ENCODE assay signal across 26 cellular contexts in the genomic region with DNA sequence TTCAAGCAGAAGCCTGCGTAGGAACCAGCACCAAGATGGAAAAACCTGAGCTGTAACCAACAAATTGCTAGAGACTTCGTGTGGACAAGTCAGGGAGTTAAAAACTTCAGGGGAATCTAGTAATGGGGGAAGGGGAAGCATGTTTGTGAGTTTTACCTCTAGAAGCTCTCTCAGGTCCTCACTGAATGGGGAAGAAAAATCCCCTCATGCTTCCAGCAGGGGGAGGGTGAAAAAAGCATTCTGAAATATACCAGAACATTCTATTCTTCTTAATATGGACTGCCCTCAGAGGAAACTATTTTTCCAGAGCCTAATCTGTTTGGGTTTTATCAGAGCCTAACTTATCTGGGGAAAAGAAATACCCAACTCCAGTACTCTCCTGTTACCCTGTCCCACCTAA.
DNase-seq lines count a peak whose midpoint lies in the region; ATAC-seq and TF ChIP-seq lines count a peak whose summit lies in the region.
"Had no signal": no experiment of that assay in that cellular context is flagged by ENCODE, and none has a peak within 500 bp of the region (broad histone marks: within the 10 kb centered on the region; RNA-seq: fewer than 3 reads in every experiment).

No MANE protein-coding gene starts in this region.

- peaks cover 0 to 1% of the 10 kb centered on the region in 2 donors for H3K9me3 Mint-ChIP-seq in stimulated activated naive B cell treated with anti-CD40 and anti-IgM and Interleukin-4, amounts not matched to agents 10 μg/mL and 1 μg/mL and 100 μg/mL, for 72 hours
- H3K9me3 Mint-ChIP-seq: activated naive CD4-positive, alpha-beta T cell treated with anti-CD3 and anti-CD28 coated beads, Interleukin-2, amount 10 ng/mL, durations not matched to agents 7 days and 5 days; CD8-positive, alpha-beta T cell; natural killer cell treated with Interleukin-12 subunit alpha and Interleukin-12 subunit beta and Interleukin-15 and Interleukin-18, amount 100 ng/mL, for 72 hours had no signal

- no peak for DNase-seq in DND-41
- no peak for DNase-seq in adipocyte (ENCODE audit: low read depth)
- no peak for DNase-seq in fibroblast of pulmonary artery (ENCODE audit: low read depth)
- DNase-seq in stimulated activated naive B cell treated with anti-CD40 and anti-IgM and Interleukin-4, amounts not matched to agents 10 μg/mL and 1 μg/mL and 100 μg/mL, for 72 hours = no peak
- no peak for DNase-seq in NCI-H2196 treated with DMSO at 0.1 percent for 48 hours (lab: John Stamatoyannopoulos, UW; ENCODE audit: unreplicated experiment)
- DNase-seq in NCI-H2107 treated with DMSO at 0.1 percent for 48 hours (lab: John Stamatoyannopoulos, UW; ENCODE audit: unreplicated experiment) = no peak
- no peak for DNase-seq in WERI-Rb-1
- DNase-seq: activated naive CD4-positive, alpha-beta T cell treated with anti-CD3 and anti-CD28 coated beads, Interleukin-2, amount 10 ng/mL, durations not matched to agents 7 days and 5 days; activated T-cell treated with anti-CD3 and anti-CD28 coated beads, Interleukin-2, amount 50 U/mL, for 48 hours; anterior cingulate cortex; caudate nucleus; CD8-positive, alpha-beta T cell; dorsolateral prefrontal cortex; gastrocnemius medialis; islet precursor cell; NCI-H1417; NCI-H2107; PC-9; posterior cingulate gyrus; SHP77 treated with DMSO at 0.1 percent for 48 hours; sigmoid colon; stimulated activated CD4-positive, alpha-beta T cell treated with anti-CD3 and anti-CD28 coated beads, Interleukin-15, amount 100 ng/mL, for 24 hours; transverse colon had no signal

- H3K27ac ChIP-seq in DND-41 (ENCODE audit: low read length) = no peak overlapping the region
- peak overlapping the region; percentile 57 for H3K27ac ChIP-seq in parathyroid adenoma
- H3K27ac ChIP-seq in WERI-Rb-1 = no peak overlapping the region
- H3K27ac ChIP-seq: dorsolateral prefrontal cortex, gastrocnemius medialis, PC-9, sigmoid colon had no signal

- no peaks in the 10 kb centered on the region for H3K4me1 Mint-ChIP-seq in stimulated activated naive B cell treated with anti-CD40 and anti-IgM and Interleukin-4, amounts not matched to agents 10 μg/mL and 1 μg/mL and 100 μg/mL, for 72 hours
- H3K4me1 Mint-ChIP-seq: activated naive CD4-positive, alpha-beta T cell treated with anti-CD3 and anti-CD28 coated beads, Interleukin-2, amount 10 ng/mL, durations not matched to agents 7 days and 5 days had no signal

- no peak overlapping the region for H3K4me3 ChIP-seq in DND-41 (ENCODE audit: low read depth in 1 of 2, low read length in 2 of 2)
- H3K4me3 ChIP-seq in adipocyte (ENCODE audit: low read length) = peak overlapping the region; percentile 48
- no peak overlapping the region for H3K4me3 ChIP-seq in fibroblast of pulmonary artery (replicated peaks; ENCODE audit: low read depth, low read length)
- no peak overlapping the region for H3K4me3 ChIP-seq in parathyroid adenoma (ENCODE audit: low read depth, low read length)
- H3K4me3 ChIP-seq in WERI-Rb-1 (ENCODE audit: low read depth, low read length) = no peak overlapping the region
- H3K4me3 ChIP-seq: dorsolateral prefrontal cortex, gastrocnemius medialis, PC-9, sigmoid colon, transverse colon had no signal

- H3K4me2 ChIP-seq in DND-41 (ENCODE audit: insufficient read depth, low read length) (no peak overlapping the region), parathyroid adenoma (ENCODE audit: low read length) (no peak overlapping the region)
- H3K4me2 ChIP-seq: PC-9 had no signal

- H3K4me1 ChIP-seq in DND-41 (ENCODE audit: insufficient read depth, low read length) = no peaks in the 10 kb centered on the region
- peaks cover 45% of the 10 kb centered on the region for H3K4me1 ChIP-seq in adipocyte (ENCODE audit: control insufficient read depth, insufficient read depth, low read length)
- H3K4me1 ChIP-seq in parathyroid adenoma = peaks cover 16% of the 10 kb centered on the region

- no peak overlapping the region for H2AFZ ChIP-seq in DND-41 (ENCODE audit: low read depth, low read length)
- no peak overlapping the region for H2AFZ ChIP-seq in parathyroid adenoma
- H2AFZ ChIP-seq: PC-9 had no signal

- no peaks in the 10 kb centered on the region for H3K36me3 Mint-ChIP-seq in stimulated activated naive B cell treated with anti-CD40 and anti-IgM and Interleukin-4, amounts not matched to agents 10 μg/mL and 1 μg/mL and 100 μg/mL, for 72 hours
- H3K36me3 Mint-ChIP-seq: activated naive CD4-positive, alpha-beta T cell treated with anti-CD3 and anti-CD28 coated beads, Interleukin-2, amount 10 ng/mL, durations not matched to agents 7 days and 5 days; CD8-positive, alpha-beta T cell; natural killer cell treated with Interleukin-12 subunit alpha and Interleukin-12 subunit beta and Interleukin-15 and Interleukin-18, amount 100 ng/mL, for 72 hours had no signal

- no peaks in the 10 kb centered on the region for H3K27me3 ChIP-seq in DND-41 (ENCODE audit: insufficient read depth, low read length, poor library complexity)
- H3K27me3 ChIP-seq in adipocyte (replicated peaks; ENCODE audit: control insufficient read depth, insufficient read depth, low read length) = no peaks in the 10 kb centered on the region
- H3K27me3 ChIP-seq in parathyroid adenoma (ENCODE audit: control insufficient read depth, insufficient read depth, low read length) = no peaks in the 10 kb centered on the region
- no peaks in the 10 kb centered on the region for H3K27me3 ChIP-seq in WERI-Rb-1 (ENCODE audit: insufficient read depth, low read depth, severe bottlenecking)
- H3K27me3 ChIP-seq: gastrocnemius medialis, sigmoid colon, transverse colon had no signal

- H3K9me3 ChIP-seq in DND-41 (ENCODE audit: insufficient read depth, low read length, severe bottlenecking) (no peaks in the 10 kb centered on the region), adipocyte (ENCODE audit: control insufficient read depth, low read length) (no peaks in the 10 kb centered on the region), parathyroid adenoma (ENCODE audit: control insufficient read depth, low read length) (no peaks in the 10 kb centered on the region), WERI-Rb-1 (ENCODE audit: severe bottlenecking) (no peaks in the 10 kb centered on the region)
- H3K9me3 ChIP-seq: gastrocnemius medialis, sigmoid colon, transverse colon had no signal

- no peak for ATAC-seq in DND-41 (ENCODE audit: insufficient read depth, low read depth)
- no peak for ATAC-seq in stimulated activated naive B cell treated with anti-CD40 and anti-IgM and Interleukin-4, amounts not matched to agents 10 μg/mL and 1 μg/mL and 100 μg/mL, for 72 hours (replicated peaks)
- ATAC-seq: CD8-positive, alpha-beta T cell; gastrocnemius medialis; HCT116; natural killer cell treated with Interleukin-12 subunit alpha and Interleukin-12 subunit beta and Interleukin-15 and Interleukin-18, amount 100 ng/mL, for 72 hours had no signal

- peaks cover 42 to 62% of the 10 kb centered on the region in 2 donors for H3K27me3 Mint-ChIP-seq in stimulated activated naive B cell treated with anti-CD40 and anti-IgM and Interleukin-4, amounts not matched to agents 10 μg/mL and 1 μg/mL and 100 μg/mL, for 72 hours

- H4K20me1 ChIP-seq in DND-41 (ENCODE audit: insufficient read depth, low read length) = no peaks in the 10 kb centered on the region

- H3K27ac Mint-ChIP-seq in stimulated activated naive B cell treated with anti-CD40 and anti-IgM and Interleukin-4, amounts not matched to agents 10 μg/mL and 1 μg/mL and 100 μg/mL, for 72 hours = no peak overlapping the region
- H3K27ac Mint-ChIP-seq: activated naive CD4-positive, alpha-beta T cell treated with anti-CD3 and anti-CD28 coated beads, Interleukin-2, amount 10 ng/mL, durations not matched to agents 7 days and 5 days; CD8-positive, alpha-beta T cell; natural killer cell treated with Interleukin-12 subunit alpha and Interleukin-12 subunit beta and Interleukin-15 and Interleukin-18, amount 100 ng/mL, for 72 hours had no signal

- TF ChIP-seq CTCF in DND-41 (IDR thresholded peaks at IDR 0.05; ENCODE audit: borderline replicate concordance, extremely low read depth, low read length, poor library complexity, severe bottlenecking) = peak; percentile 2
- peak; percentile 24 for TF ChIP-seq CTCF in fibroblast of pulmonary artery (IDR thresholded peaks at IDR 0.05; ENCODE audit: low read length, missing control alignments)
- TF ChIP-seq CTCF in parathyroid adenoma (IDR thresholded peaks at IDR 0.05) = no peak
- no peak for TF ChIP-seq CTCF in WERI-Rb-1 (IDR thresholded peaks at IDR 0.05; ENCODE audit: low read depth, low read length)

- H3K9ac ChIP-seq in DND-41 (ENCODE audit: low read depth, low read length) = no peak overlapping the region
- H3K9ac ChIP-seq in adipocyte (ENCODE audit: low read length) = no peak overlapping the region
- H3K9ac ChIP-seq in parathyroid adenoma = no peak overlapping the region

- no peaks in the 10 kb centered on the region for H3K79me2 ChIP-seq in DND-41 (ENCODE audit: insufficient read depth, low read length)
- H3K79me2 ChIP-seq in parathyroid adenoma = peaks cover 24% of the 10 kb centered on the region

- H3K36me3 ChIP-seq in DND-41 (ENCODE audit: insufficient read depth, low read length) = no peaks in the 10 kb centered on the region
- H3K36me3 ChIP-seq in adipocyte (ENCODE audit: control insufficient read depth, insufficient read depth, low read length, severe bottlenecking) = peaks cover 6% of the 10 kb centered on the region
- H3K36me3 ChIP-seq in parathyroid adenoma (ENCODE audit: control insufficient read depth, insufficient read depth, low read length) = no peaks in the 10 kb centered on the region
- no peaks in the 10 kb centered on the region for H3K36me3 ChIP-seq in WERI-Rb-1
- H3K36me3 ChIP-seq: gastrocnemius medialis, sigmoid colon, transverse colon had no signal

- no peak overlapping the region for H3K4me3 Mint-ChIP-seq in stimulated activated naive B cell treated with anti-CD40 and anti-IgM and Interleukin-4, amounts not matched to agents 10 μg/mL and 1 μg/mL and 100 μg/mL, for 72 hours
- H3K4me3 Mint-ChIP-seq: activated naive CD4-positive, alpha-beta T cell treated with anti-CD3 and anti-CD28 coated beads, Interleukin-2, amount 10 ng/mL, durations not matched to agents 7 days and 5 days; CD8-positive, alpha-beta T cell; natural killer cell treated with Interleukin-12 subunit alpha and Interleukin-12 subunit beta and Interleukin-15 and Interleukin-18, amount 100 ng/mL, for 72 hours had no signal

Comparison
In these comparisons a context has a peak if more than half of its experiments do, and no peak if none do; other contexts are left out.
1. CTCF ChIP-seq: peak in DND-41 (single experiment) and fibroblast of pulmonary artery (single experiment); none in parathyroid adenoma (single experiment) and WERI-Rb-1 (single experiment).